In genomic region chr6:20835315-20836010, GRCh38 we compare ENCODE assay signal across 17 cellular contexts.
DNase-seq lines count a peak whose midpoint lies in the region; ATAC-seq, FAIRE-seq and TF ChIP-seq lines count a peak whose summit lies in the region.
"Had no signal": no experiment of that assay in that cellular context is flagged by ENCODE, and none has a peak within 500 bp of the region (broad histone marks: within the 10 kb centered on the region; RNA-seq: fewer than 3 reads in every experiment).

No MANE protein-coding gene starts in this region.

- no peak overlapping the region for H3K9ac ChIP-seq in DND-41 (ENCODE audit: low read depth, low read length)
- H3K9ac ChIP-seq in keratinocyte (ENCODE audit: control insufficient read depth, extremely low read depth, insufficient read depth, low read length) = no peak overlapping the region

- no peaks in the 10 kb centered on the region for H3K27me3 ChIP-seq in DND-41 (ENCODE audit: insufficient read depth, low read length, poor library complexity)
- no peaks in the 10 kb centered on the region for H3K27me3 ChIP-seq in breast epithelium
- H3K27me3 ChIP-seq in keratinocyte (ENCODE audit: control insufficient read depth, extremely low read depth, insufficient read depth, low read length) = no peaks in the 10 kb centered on the region
- H3K27me3 ChIP-seq: SJCRH30 had no signal

- H3K4me2 ChIP-seq in DND-41 (ENCODE audit: insufficient read depth, low read length) (no peak overlapping the region), keratinocyte (ENCODE audit: control insufficient read depth, extremely low read depth, insufficient read depth, low read depth, low read length) (no peak overlapping the region)

- no peaks in the 10 kb centered on the region for H3K27me3 Mint-ChIP-seq in activated naive CD8-positive, alpha-beta T cell treated with anti-CD3 and anti-CD28 coated beads, Interleukin-2, amount 50 U/mL, for 24 hours

- intact Hi-C loops in breast epithelium (cut with DNase I; ENCODE audit: low total_unique reads) = no loop called here

- DNase-seq in DND-41 = no peak
- DNase-seq in NCI-H2171 (lab: John Stamatoyannopoulos, UW) = peak; percentile 41
- DNase-seq in breast epithelium (ENCODE audit: low spot score in 2 of 2) = no peak
- DNase-seq in keratinocyte (ENCODE audit: low read depth, low spot score) = peak; percentile 44
- no peak for DNase-seq in SHP77 (lab: John Stamatoyannopoulos, UW)
- no peak for DNase-seq in T1000 (lab: John Stamatoyannopoulos, UW)
- DNase-seq in iPS-NIHi11 (ENCODE audit: low spot score) = no peak
- no peak for DNase-seq in activated naive CD8-positive, alpha-beta T cell treated with anti-CD3 and anti-CD28 coated beads, Interleukin-2, amount 50 U/mL, for 24 hours
- DNase-seq: Calu3, GDM1, MM.1S, NCI-H1105, NCI-H187, NCI-H510A treated with DMSO at 0.1 percent for 48 hours had no signal

- no peak for TF ChIP-seq POLR2A in breast epithelium (IDR thresholded peaks at IDR 0.05)

- H3K4me3 Mint-ChIP-seq in activated naive CD8-positive, alpha-beta T cell treated with anti-CD3 and anti-CD28 coated beads, Interleukin-2, amount 50 U/mL, for 24 hours = no peak overlapping the region
- H3K4me3 Mint-ChIP-seq: CD14-positive monocyte had no signal

- H3K4me1 ChIP-seq in DND-41 (ENCODE audit: insufficient read depth, low read length) (peaks cover 50% of the 10 kb centered on the region), breast epithelium (no peaks in the 10 kb centered on the region), keratinocyte (ENCODE audit: control insufficient read depth, extremely low read depth, insufficient read depth, low read length) (peaks cover 6% of the 10 kb centered on the region)
- H3K4me1 ChIP-seq: SJCRH30 had no signal

- H4K20me1 ChIP-seq in DND-41 (ENCODE audit: insufficient read depth, low read length) (no peaks in the 10 kb centered on the region), keratinocyte (ENCODE audit: control insufficient read depth, extremely low read depth, insufficient read depth, low read length) (no peaks in the 10 kb centered on the region)

- H2AFZ ChIP-seq in DND-41 (ENCODE audit: low read depth, low read length) (no peak overlapping the region), keratinocyte (ENCODE audit: control insufficient read depth, low read length) (no peak overlapping the region)

- no peaks in the 10 kb centered on the region for H3K9me3 Mint-ChIP-seq in activated naive CD8-positive, alpha-beta T cell treated with anti-CD3 and anti-CD28 coated beads, Interleukin-2, amount 50 U/mL, for 24 hours

- H3K4me3 ChIP-seq in DND-41 (ENCODE audit: low read depth in 1 of 2, low read length in 2 of 2) (no peak overlapping the region), breast epithelium (no peak overlapping the region), keratinocyte (ENCODE audit: control insufficient read depth in 2 of 3, extremely low read depth in 1 of 3, insufficient read depth in 2 of 3, low read depth in 1 of 3, low read length in 3 of 3) (no peak overlapping the region)
- H3K4me3 ChIP-seq: SJCRH30 had no signal

- no peaks in the 10 kb centered on the region for H3K36me3 ChIP-seq in DND-41 (ENCODE audit: insufficient read depth, low read length)
- H3K36me3 ChIP-seq in breast epithelium = no peaks in the 10 kb centered on the region
- H3K36me3 ChIP-seq in keratinocyte (ENCODE audit: control insufficient read depth in 2 of 2, extremely low read depth in 1 of 2, insufficient read depth in 2 of 2, low read length in 2 of 2) = no peaks in the 10 kb centered on the region
- H3K36me3 ChIP-seq: SJCRH30 had no signal

- H3K27ac Mint-ChIP-seq in activated naive CD8-positive, alpha-beta T cell treated with anti-CD3 and anti-CD28 coated beads, Interleukin-2, amount 50 U/mL, for 24 hours = no peak overlapping the region
- H3K27ac Mint-ChIP-seq: CD14-positive monocyte had no signal

- H3K79me2 ChIP-seq in DND-41 (ENCODE audit: insufficient read depth, low read length) (no peaks in the 10 kb centered on the region), keratinocyte (ENCODE audit: control insufficient read depth, insufficient read depth, low read length) (no peaks in the 10 kb centered on the region)

- H3K4me1 Mint-ChIP-seq in activated naive CD8-positive, alpha-beta T cell treated with anti-CD3 and anti-CD28 coated beads, Interleukin-2, amount 50 U/mL, for 24 hours = peaks cover 29% of the 10 kb centered on the region
- H3K4me1 Mint-ChIP-seq: CD14-positive monocyte had no signal

- peak; percentile 80 for FAIRE-seq in keratinocyte (lab: Jason Lieb, UNC)
- FAIRE-seq: GM19239 had no signal

- H3K9me1 ChIP-seq in keratinocyte (ENCODE audit: control insufficient read depth, extremely low read depth, insufficient read depth, low read length) = no peaks in the 10 kb centered on the region

- no peak overlapping the region for H3K27ac ChIP-seq in DND-41 (ENCODE audit: low read length)
- H3K27ac ChIP-seq in breast epithelium = peak overlapping the region; percentile 28 to 60
- H3K27ac ChIP-seq in keratinocyte (ENCODE audit: control insufficient read depth, insufficient read depth, low read length) = no peak overlapping the region
- H3K27ac ChIP-seq: SJCRH30 had no signal

- H3K36me3 Mint-ChIP-seq in activated naive CD8-positive, alpha-beta T cell treated with anti-CD3 and anti-CD28 coated beads, Interleukin-2, amount 50 U/mL, for 24 hours (ENCODE audit: low read depth) = peaks cover 21% of the 10 kb centered on the region

- TF ChIP-seq CTCF in DND-41 (IDR thresholded peaks at IDR 0.05; ENCODE audit: borderline replicate concordance, extremely low read depth, low read length, poor library complexity, severe bottlenecking) (no peak), breast epithelium (IDR thresholded peaks at IDR 0.05) (no peak), keratinocyte (optimal IDR thresholded peaks at IDR 0.05 in 1 of 3, IDR thresholded peaks at IDR 0.05 in 1 of 3, conservative IDR thresholded peaks at IDR 0.05 in 1 of 3; ENCODE audit: extremely low read depth in 1 of 3, insufficient read depth in 2 of 3, low read length in 3 of 3) (no peak)

- H3K9me3 ChIP-seq in DND-41 (ENCODE audit: insufficient read depth, low read length, severe bottlenecking) (no peaks in the 10 kb centered on the region), breast epithelium (no peaks in the 10 kb centered on the region), keratinocyte (ENCODE audit: control insufficient read depth, low read depth, low read length) (no peaks in the 10 kb centered on the region)
- H3K9me3 ChIP-seq: SJCRH30 had no signal

- peak; percentile 29; the same call in 2 of the 3 replicates for ATAC-seq in DND-41 (ENCODE audit: insufficient read depth, low read depth)
- no peak for ATAC-seq in activated naive CD8-positive, alpha-beta T cell treated with anti-CD3 and anti-CD28 coated beads, Interleukin-2, amount 50 U/mL, for 24 hours

- dilution Hi-C loops in keratinocyte (cut with MboI; ENCODE audit: extremely low pct_ligation_motif_present, low sequenced_read_pairs) = no loop called here

Comparison
In these comparisons a context has a peak if more than half of its experiments do, and no peak if none do; other contexts are left out.
1. DNase-seq: peak in NCI-H2171 (single experiment) and keratinocyte (single experiment); none in DND-41 (single experiment), breast epithelium (0 of 2), SHP77 (0 of 2), T1000 (single experiment), iPS-NIHi11 (single experiment) and activated naive CD8-positive, alpha-beta T cell treated with anti-CD3 and anti-CD28 coated beads, Interleukin-2, amount 50 U/mL, for 24 hours (single experiment).
2. H3K27ac ChIP-seq: peak in breast epithelium (2 of 2); none in DND-41 (single experiment) and keratinocyte (single experiment).